ENCODE assay signal across 1 cellular context in the genomic region with DNA sequence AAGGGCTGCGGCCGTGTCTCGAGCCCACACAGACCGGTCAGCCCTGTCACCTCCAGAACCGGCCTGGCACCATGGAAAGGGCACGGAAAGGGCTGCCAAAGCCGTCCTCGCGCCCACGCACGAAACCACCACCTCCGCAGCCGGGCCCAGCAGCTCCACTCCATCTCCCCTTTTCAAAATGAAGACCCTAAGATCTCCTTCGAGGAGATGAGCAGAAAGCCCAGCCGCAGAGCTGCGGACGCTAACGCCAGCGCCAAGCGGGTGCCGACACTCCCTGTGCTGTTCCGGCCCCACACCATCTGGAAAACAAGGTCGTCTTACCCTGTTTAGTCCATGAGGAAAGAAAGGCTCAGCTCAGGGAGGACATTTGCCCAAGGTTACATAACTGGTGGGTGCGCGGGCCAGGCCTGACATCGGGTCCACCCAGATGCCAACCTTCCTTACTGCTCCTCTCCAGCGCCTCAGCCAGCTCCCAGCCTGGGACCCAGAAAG.
TF ChIP-seq lines count a peak whose summit lies in the region.

No MANE protein-coding gene starts in this region.

TF ChIP-seq in HepG2, 621 proteins besides CTCF, POLR2A, EP300 and RAD21 (continued from another document):
- TF ChIP-seq HNRNPL (IDR thresholded peaks at IDR 0.05; ENCODE audit: low read depth, low read length), result peak; percentile 69; the same call in 1 of the 2 replicates
- peak; percentile 54 for TF ChIP-seq ZNF687 (CRISPR knock-in tag; IDR thresholded peaks at IDR 0.05)
